ENCODE assay signal across 28 cellular contexts in genomic region chrX:32871636-32872035, GRCh38.
DNase-seq lines count a peak whose midpoint lies in the region; ATAC-seq, FAIRE-seq and TF ChIP-seq lines count a peak whose summit lies in the region.
"Had no signal": no experiment of that assay in that cellular context is flagged by ENCODE, and none has a peak within 500 bp of the region (broad histone marks: within the 10 kb centered on the region; RNA-seq: fewer than 3 reads in every experiment).

No MANE protein-coding gene starts in this region.

- DNase-seq in HTR-8/SVneo (ENCODE audit: insufficient read length, low spot score), result no peak
- DNase-seq in MCF 10A (ENCODE audit: unreplicated experiment), result peak; percentile 30
- DNase-seq in foreskin keratinocyte, result peak; percentile 61
- no peak for DNase-seq in sciatic nerve (ENCODE audit: low spot score)
- DNase-seq in GM20000 (ENCODE audit: low spot score), result no peak
- DNase-seq in NCI-H1694 treated with DMSO at 0.1 percent for 48 hours (lab: John Stamatoyannopoulos, UW), result no peak
- DNase-seq: activated CD4-positive, alpha-beta memory T cell treated with anti-CD3 and anti-CD28 coated beads, Interleukin-2, amount 10 ng/mL, durations not matched to agents 7 days and 5 days; activated CD8-positive, alpha-beta memory T cell treated with anti-CD3 and anti-CD28 coated beads, Interleukin-2, amount 50 U/mL, for 4 hours; activated naive CD4-positive, alpha-beta T cell treated with anti-CD3 and anti-CD28 coated beads, Interleukin-2, amount 10 ng/mL, durations not matched to agents 7 days and 5 days; adrenal gland; body of pancreas; DMS53; Karpas-422; kidney; NCI-H1417 treated with DMSO at 0.1 percent for 48 hours; NCI-H2081 treated with DMSO at 0.1 percent for 48 hours; NCI-H2227 treated with DMSO at 0.1 percent for 48 hours; NCI-H526 treated with DMSO at 0.1 percent for 48 hours; nephron progenitor cell; NK-92 treated with Interleukin-12 subunit alpha and Interleukin-12 subunit beta, amount 100 ng/mL, for 24 hours; SHP77; stimulated activated CD4-positive, alpha-beta T cell treated with anti-CD3 and anti-CD28 coated beads, Interleukin-1b, Interleukin-23, amount 100 ng/mL, for 48 hours; stimulated activated naive CD8-positive, alpha-beta T cell treated with anti-CD3 and anti-CD28 coated beads, Interleukin-15, Interleukin-2, amounts not matched to agents 100 U/mL and 50 U/mL, for 24 hours; testis had no signal

- no peaks in the 10 kb centered on the region for H3K9me3 Mint-ChIP-seq in MCF 10A (ENCODE audit: unreplicated experiment)
- H3K9me3 Mint-ChIP-seq: activated CD4-positive, alpha-beta memory T cell treated with anti-CD3 and anti-CD28 coated beads, Interleukin-2, amount 10 ng/mL, durations not matched to agents 7 days and 5 days; nephron progenitor cell had no signal

- TF ChIP-seq POLR2A in GM18505 (IDR thresholded peaks at IDR 0.05; ENCODE audit: borderline replicate concordance, extremely low read depth, insufficient read depth, insufficient read length), result no peak

- no peak overlapping the region for H3K27ac Mint-ChIP-seq in MCF 10A (ENCODE audit: low read depth, unreplicated experiment)
- H3K27ac Mint-ChIP-seq: activated CD4-positive, alpha-beta memory T cell treated with anti-CD3 and anti-CD28 coated beads, Interleukin-2, amount 10 ng/mL, durations not matched to agents 7 days and 5 days; activated naive CD4-positive, alpha-beta T cell treated with anti-CD3 and anti-CD28 coated beads, Interleukin-2, amount 10 ng/mL, durations not matched to agents 7 days and 5 days; nephron progenitor cell had no signal

- H3K27me3 Mint-ChIP-seq in MCF 10A (ENCODE audit: insufficient read depth, unreplicated experiment), result peaks cover 46% of the 10 kb centered on the region
- H3K27me3 Mint-ChIP-seq: activated CD4-positive, alpha-beta memory T cell treated with anti-CD3 and anti-CD28 coated beads, Interleukin-2, amount 10 ng/mL, durations not matched to agents 7 days and 5 days; activated naive CD4-positive, alpha-beta T cell treated with anti-CD3 and anti-CD28 coated beads, Interleukin-2, amount 10 ng/mL, durations not matched to agents 7 days and 5 days had no signal

- CTCF ChIA-PET in MCF 10A (lab: Yijun Ruan, JAX), result no interaction called here

- FAIRE-seq in HTR-8/SVneo (lab: Jason Lieb, UNC), result peak; percentile 26
- FAIRE-seq: GM12892, kidney had no signal

- peak overlapping the region; percentile 42 for H3K27ac ChIP-seq in foreskin keratinocyte
- H3K27ac ChIP-seq: adrenal gland; BLaER1 treated with 17β-estradiol and CSF1 and Interleukin-3, amounts not matched to agents 10 nM and 100 nM; body of pancreas; testis had no signal

- TF ChIP-seq CTCF in MCF 10A (IDR thresholded peaks at IDR 0.05; ENCODE audit: unreplicated experiment) (no peak), foreskin keratinocyte (conservative IDR thresholded peaks at IDR 0.05) (no peak), GM20000 (IDR thresholded peaks at IDR 0.05; ENCODE audit: extremely low read depth, missing control alignments) (no peak)

- no peaks in the 10 kb centered on the region for H3K27me3 ChIP-seq in foreskin keratinocyte
- H3K27me3 ChIP-seq: adrenal gland, body of pancreas, testis had no signal

- intact Hi-C loops in MCF 10A (cut with micrococcal nuclease), result no loop called here
- intact Hi-C loops in sciatic nerve (cut with DNase I), result no loop called here

- peaks cover 12% of the 10 kb centered on the region for H3K4me1 ChIP-seq in foreskin keratinocyte
- H3K4me1 ChIP-seq: adrenal gland; BLaER1 treated with 17β-estradiol and CSF1 and Interleukin-3, amounts not matched to agents 10 nM and 100 nM; body of pancreas; testis had no signal

- BruUV-seq in MCF 10A (replicated peaks; lab: Mats Ljungman, UMichigan), result no TSS peak

- POLR2A ChIA-PET in MCF 10A (lab: Yijun Ruan, JAX), result no interaction called here

- ATAC-seq in foreskin keratinocyte (peak; percentile 93), sciatic nerve (peak; percentile 38), HG02642 (IDR thresholded peaks at IDR 0.05; ENCODE audit: poor library complexity, unreplicated experiment) (no peak), GM18505 (IDR thresholded peaks at IDR 0.05; ENCODE audit: unreplicated experiment) (no peak)
- ATAC-seq: body of pancreas; stimulated activated naive CD8-positive, alpha-beta T cell treated with anti-CD3 and anti-CD28 coated beads, Interleukin-15, Interleukin-2, amounts not matched to agents 100 U/mL and 50 U/mL, for 24 hours had no signal

- H3K4me1 Mint-ChIP-seq in MCF 10A (ENCODE audit: insufficient read depth, unreplicated experiment), result peaks cover 14% of the 10 kb centered on the region
- H3K4me1 Mint-ChIP-seq: activated CD4-positive, alpha-beta memory T cell treated with anti-CD3 and anti-CD28 coated beads, Interleukin-2, amount 10 ng/mL, durations not matched to agents 7 days and 5 days; activated naive CD4-positive, alpha-beta T cell treated with anti-CD3 and anti-CD28 coated beads, Interleukin-2, amount 10 ng/mL, durations not matched to agents 7 days and 5 days; nephron progenitor cell had no signal

- H3K36me3 Mint-ChIP-seq in MCF 10A (ENCODE audit: insufficient read depth, unreplicated experiment), result no peaks in the 10 kb centered on the region
- H3K36me3 Mint-ChIP-seq: activated naive CD4-positive, alpha-beta T cell treated with anti-CD3 and anti-CD28 coated beads, Interleukin-2, amount 10 ng/mL, durations not matched to agents 7 days and 5 days had no signal

- no peak overlapping the region for H3K4me3 Mint-ChIP-seq in MCF 10A (ENCODE audit: unreplicated experiment)
- H3K4me3 Mint-ChIP-seq: activated CD4-positive, alpha-beta memory T cell treated with anti-CD3 and anti-CD28 coated beads, Interleukin-2, amount 10 ng/mL, durations not matched to agents 7 days and 5 days; activated naive CD4-positive, alpha-beta T cell treated with anti-CD3 and anti-CD28 coated beads, Interleukin-2, amount 10 ng/mL, durations not matched to agents 7 days and 5 days; nephron progenitor cell had no signal

Comparison
In these comparisons a context has a peak if more than half of its experiments do, and no peak if none do; other contexts are left out.
1. DNase-seq: peak in MCF 10A (single experiment) and foreskin keratinocyte (2 of 2); none in HTR-8/SVneo (single experiment), sciatic nerve (single experiment), GM20000 (single experiment) and NCI-H1694 treated with DMSO at 0.1 percent for 48 hours (single experiment).
2. ATAC-seq: peak in foreskin keratinocyte (single experiment) and sciatic nerve (single experiment); none in HG02642 (single experiment) and GM18505 (single experiment).